In genomic region chr7:55965805-55966421, GRCh38 we compare ENCODE assay signal across 9 cellular contexts. TPM values are rescaled to one million over a fixed set of nuclear protein-coding genes. Genes with fewer than 3 reads are reported as not detected.
A peak's percentile ranks its signal among the peaks of the same experiment; 100 is the strongest.
DNase-seq lines count a peak whose midpoint lies in the region; ATAC-seq and TF ChIP-seq lines count a peak whose summit lies in the region.
"Had no signal": no experiment of that assay in that cellular context is flagged by ENCODE, and none has a peak within 500 bp of the region (broad histone marks: within the 10 kb centered on the region; RNA-seq: fewer than 3 reads in every experiment).

No MANE protein-coding gene starts in this region.

- H3K27ac Mint-ChIP-seq in mesothelial cell of epicardium, result peak overlapping the region; percentile 85

- DNase-seq in AG10803 (ENCODE audit: low read depth) (peak; percentile 82), LNCaP clone FGC (ENCODE audit: low read depth) (no peak), cerebellar cortex (ENCODE audit: low spot score) (peak; percentile 33), mesothelial cell of epicardium (ENCODE audit: low spot score in 2 of 2, unreplicated experiment in 2 of 2) (no peak), NCI-H748 (lab: John Stamatoyannopoulos, UW; ENCODE audit: unreplicated experiment) (no peak)
- no peak for DNase-seq in stimulated activated CD4-positive, alpha-beta T cell treated with anti-CD3 and anti-CD28 coated beads, Interleukin-1b, Interleukin-23, amount 100 ng/mL, for 48 hours
- DNase-seq: OCI-M1 had no signal

- TF ChIP-seq CTCF in AG10803 (conservative IDR thresholded peaks at IDR 0.05; ENCODE audit: low read length), result no peak
- no peak for TF ChIP-seq CTCF in LNCaP clone FGC (IDR thresholded peaks at IDR 0.05; ENCODE audit: control insufficient read depth, extremely low read depth, insufficient read depth)
- no peak for TF ChIP-seq CTCF in mesothelial cell of epicardium (IDR thresholded peaks at IDR 0.05; ENCODE audit: unreplicated experiment)

- H3K27me3 Mint-ChIP-seq in mesothelial cell of epicardium (ENCODE audit: low read depth), result peaks cover 5% of the 10 kb centered on the region

- peaks cover 18% of the 10 kb centered on the region for H3K36me3 Mint-ChIP-seq in mesothelial cell of epicardium

- no peaks in the 10 kb centered on the region for H3K9me3 Mint-ChIP-seq in mesothelial cell of epicardium

- peak overlapping the region; percentile 89 for H3K4me3 Mint-ChIP-seq in mesothelial cell of epicardium

- no peak for ATAC-seq in HG03025 (IDR thresholded peaks at IDR 0.05; ENCODE audit: low FRiP score, unreplicated experiment)
- no peak for ATAC-seq in GM18867 (IDR thresholded peaks at IDR 0.05; ENCODE audit: unreplicated experiment)

- peak overlapping the region; percentile 71 for H3K4me3 ChIP-seq in AG10803 (ENCODE audit: low read length)
- peak overlapping the region; percentile 73 for H3K4me3 ChIP-seq in LNCaP clone FGC (ENCODE audit: low read depth, low read length)

- peaks cover 17% of the 10 kb centered on the region for H3K4me1 Mint-ChIP-seq in mesothelial cell of epicardium

RNA-seq across cellular contexts. Expression of gene NIPSNAP2, which starts 1.5 kb away (rescaled TPM):
- total RNA-seq in mesothelial cell of epicardium, result 59.9 to 63.4 TPM (median 62.8 TPM) in 3 replicates

RNA-seq across cellular contexts. Expression of gene MRPS17, which starts 14.2 kb away (rescaled TPM):
- 17.2 to 19.7 TPM (median 17.5 TPM) in 3 replicates for total RNA-seq in mesothelial cell of epicardium

Comparison
In these comparisons a context has a peak if more than half of its experiments do, and no peak if none do; other contexts are left out.
1. DNase-seq: peak in AG10803 (single experiment) and cerebellar cortex (single experiment); none in LNCaP clone FGC (single experiment), mesothelial cell of epicardium (0 of 2), stimulated activated CD4-positive, alpha-beta T cell treated with anti-CD3 and anti-CD28 coated beads, Interleukin-1b, Interleukin-23, amount 100 ng/mL, for 48 hours (single experiment) and NCI-H748 (single experiment).